21 cellular contexts compared by ENCODE assay signal in the genomic region with DNA sequence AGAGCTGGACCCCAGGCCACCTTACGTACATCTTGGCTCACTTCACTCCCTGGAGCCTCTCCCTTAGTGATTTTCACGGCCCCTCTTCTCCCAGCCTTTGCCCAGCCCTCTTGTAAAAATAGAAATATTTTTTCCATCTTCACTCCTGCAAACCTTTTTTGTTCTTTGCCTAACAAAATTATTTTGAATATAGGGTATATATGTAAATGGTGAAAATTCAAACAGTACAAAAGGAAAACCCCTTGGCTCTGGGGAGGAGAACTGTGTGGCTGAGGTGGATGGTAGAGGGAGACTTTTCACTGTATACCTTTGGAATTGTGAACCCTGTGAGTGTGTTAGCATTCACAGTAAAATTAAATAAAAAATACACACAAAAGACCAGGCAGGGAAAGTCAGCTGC. TPM values are rescaled to one million over a fixed set of nuclear protein-coding genes. Genes with fewer than 3 reads are reported as not detected.
DNase-seq lines count a peak whose midpoint lies in the region; ATAC-seq, FAIRE-seq and TF ChIP-seq lines count a peak whose summit lies in the region.
"Had no signal": no experiment of that assay in that cellular context is flagged by ENCODE, and none has a peak within 500 bp of the region (broad histone marks: within the 10 kb centered on the region; RNA-seq: fewer than 3 reads in every experiment).

No MANE protein-coding gene starts in this region.

- H3K23ac ChIP-seq in H1 (ENCODE audit: insufficient read length) (no peak overlapping the region), mesenchymal stem cell (ENCODE audit: low read length in 2 of 2) (no peak overlapping the region)

- no peak for ATAC-seq in WTC11
- no peak for ATAC-seq in sciatic nerve
- ATAC-seq in HG03378 (IDR thresholded peaks at IDR 0.05; ENCODE audit: unreplicated experiment), result no peak

- H2BK12ac ChIP-seq in H1 (ENCODE audit: low read depth, low read length) (no peak overlapping the region), mesenchymal stem cell (ENCODE audit: low read length in 2 of 2) (no peak overlapping the region)

- intact Hi-C loops in sciatic nerve (cut with DNase I), result no loop called here

- H2AFZ ChIP-seq in H1 (ENCODE audit: low read length) (no peak overlapping the region), neuron (ENCODE audit: low read depth, low read length) (no peak overlapping the region), mesenchymal stem cell (ENCODE audit: low read depth, low read length) (no peak overlapping the region)

- no peaks in the 10 kb centered on the region for H3K9me3 Mint-ChIP-seq in WTC11

- CTCF ChIA-PET in WTC11 (lab: Charles Lee) (interaction anchor here (1.0 to 2.9 kb wide), 7 partner anchors 10 to 123 kb away, joined by 3 to 59 read pairs (median 11); no protein-coding TSS in a partner anchor), H1 (lab: Charles Lee; ENCODE audit: partially characterized antibody) (interaction anchor here (0.9 to 5.3 kb wide), 7 partner anchors 11 to 105 kb away, joined by 3 to 77 read pairs (median 10); no protein-coding TSS in a partner anchor)

- 0 out of 2 replicates have a peak overlapping the region, but pooled peaks have one; percentile 53 for H3K4me3 Mint-ChIP-seq in WTC11

- peaks cover 99% of the 10 kb centered on the region for H3K27me3 Mint-ChIP-seq in WTC11 (ENCODE audit: low read depth)

- TF ChIP-seq RAD21 in H1 (IDR thresholded peaks at IDR 0.05 in 1 of 2, conservative IDR thresholded peaks at IDR 0.05 in 1 of 2; ENCODE audit: low read depth in 2 of 2, low read length in 2 of 2), result no peak

- H3K27ac ChIP-seq in H1 (ENCODE audit: low read depth, low read length) (no peak overlapping the region), mesenchymal stem cell (ENCODE audit: low read length, poor library complexity, severe bottlenecking) (no peak overlapping the region)
- H3K27ac ChIP-seq: C4-2B, Peyer's patch, SJCRH30 had no signal

- H3K36me3 Mint-ChIP-seq in WTC11, result no peaks in the 10 kb centered on the region; the same call in 1 of the 2 replicates

- H3K18ac ChIP-seq in H1 (ENCODE audit: extremely low read depth, low read length) (no peak overlapping the region), mesenchymal stem cell (ENCODE audit: low read depth in 1 of 2, low read length in 2 of 2) (no peak overlapping the region)

- H3K4me3 ChIP-seq in H1 (ENCODE audit: extremely low read depth in 1 of 4, insufficient read depth in 2 of 4, low read depth in 3 of 4, low read length in 4 of 4) (peak overlapping the region in 1 of 4 experiments; percentile 50; a peak in 2 of 8 replicates), neuron (ENCODE audit: low read length) (peak overlapping the region; percentile 86), mesenchymal stem cell (ENCODE audit: insufficient read depth in 1 of 2, low read depth in 1 of 2, low read length in 2 of 2) (no peak overlapping the region)
- H3K4me3 ChIP-seq: HAP-1, Peyer's patch, SJCRH30 had no signal

- H3K27me3 ChIP-seq in H1 (replicated peaks in 1 of 4; ENCODE audit: control insufficient read depth in 3 of 4, extremely low read depth in 1 of 4, insufficient read depth in 3 of 4, low read length in 3 of 4), result peaks cover 97 to 100% (median 99%) of the 10 kb centered on the region in 4 experiments
- H3K27me3 ChIP-seq in neuron (ENCODE audit: insufficient read depth, low read length), result peaks cover 22% of the 10 kb centered on the region
- peaks cover 96 to 99% of the 10 kb centered on the region in 2 experiments for H3K27me3 ChIP-seq in mesenchymal stem cell (ENCODE audit: control insufficient read depth in 1 of 2, insufficient read depth in 1 of 2, low read length in 2 of 2)

- no peak overlapping the region for H4K91ac ChIP-seq in H1 (replicated peaks; ENCODE audit: insufficient read length, low read length)
- H4K91ac ChIP-seq in mesenchymal stem cell (ENCODE audit: low read length), result no peak overlapping the region

- TF ChIP-seq EP300 in H1 (IDR thresholded peaks at IDR 0.05; ENCODE audit: borderline replicate concordance in 1 of 2, low read depth in 2 of 2, low read length in 2 of 2), result no peak

- H4K20me1 ChIP-seq in H1 (replicated peaks in 1 of 2; ENCODE audit: control insufficient read depth in 1 of 2, insufficient read depth in 2 of 2, low read length in 2 of 2), result peaks cover 10 to 36% of the 10 kb centered on the region in 2 experiments

- H3K4ac ChIP-seq in H1 (replicated peaks; ENCODE audit: insufficient read length, low read depth, low read length) (no peak overlapping the region), mesenchymal stem cell (ENCODE audit: low read depth in 1 of 2, low read length in 2 of 2) (no peak overlapping the region)

- TF ChIP-seq CTCF in WTC11 (IDR thresholded peaks at IDR 0.05) (no peak), H1 (IDR thresholded peaks at IDR 0.05; ENCODE audit: control extremely low read depth in 1 of 3, insufficient read depth in 1 of 3, low read depth in 1 of 3, low read length in 3 of 3) (no peak)

- H3K79me2 ChIP-seq in H1 (ENCODE audit: control insufficient read depth in 1 of 2, insufficient read depth in 2 of 2, low read length in 2 of 2), result no peaks in the 10 kb centered on the region

- peak overlapping the region; percentile 24; the same call in 1 of the 2 replicates for H3K9ac ChIP-seq in ES-I3 (ENCODE audit: low read depth, low read length)
- no peak overlapping the region for H3K9ac ChIP-seq in H1 (replicated peaks in 1 of 4; ENCODE audit: extremely low read depth in 1 of 4, low read depth in 3 of 4, low read length in 3 of 4)
- no peak overlapping the region for H3K9ac ChIP-seq in mesenchymal stem cell (ENCODE audit: low read length)

- 9% methylated on average over 2 of the region's 2 CpGs; no CpG with 5 or more reads in 1 of the 2 experiments for WGBS in H1 (ENCODE audit: extremely low coverage in 1 of 2, insufficient coverage in 1 of 2, insufficient read length in 1 of 2, insufficient replicate concordance in 2 of 2, low coverage in 1 of 2, low lambda C conversion rate in 2 of 2, missing lambda C conversion rate in 1 of 2), 2 experiments
- WGBS in mesenchymal stem cell, result 0% methylated on average over 1 of the region's 2 CpGs

- H2BK5ac ChIP-seq in H1 (ENCODE audit: low read depth, low read length) (no peak overlapping the region), mesenchymal stem cell (ENCODE audit: low read depth, low read length, poor library complexity, severe bottlenecking) (no peak overlapping the region)

- POLR2A ChIA-PET in WTC11 (lab: Charles Lee), result interaction anchor here (1.5 kb wide), 1 partner anchor 10 kb away, joined by 6 read pairs; no protein-coding TSS in a partner anchor
- POLR2A ChIA-PET in H1 (lab: Charles Lee; ENCODE audit: partially characterized antibody), result interaction anchor here (1.3 to 5.2 kb wide), 5 partner anchors 9 to 59 kb away, joined by 3 to 26 read pairs (median 8); no protein-coding TSS in a partner anchor

- H4K5ac ChIP-seq in H1 (ENCODE audit: insufficient read length, low read depth, low read length), result no peak overlapping the region

- no peak overlapping the region for H4K8ac ChIP-seq in H1 (ENCODE audit: extremely low read depth, insufficient read depth, low read length)
- H4K8ac ChIP-seq in mesenchymal stem cell (ENCODE audit: low read length), result no peak overlapping the region

- peak overlapping the region; percentile 94; the same call in 1 of the 2 replicates for H2AK5ac ChIP-seq in H1 (ENCODE audit: low read depth, low read length)
- no peak overlapping the region for H2AK5ac ChIP-seq in mesenchymal stem cell (ENCODE audit: low read length, severe bottlenecking)

- H3K23me2 ChIP-seq in H1 (ENCODE audit: low read depth, low read length), result peaks cover 6% of the 10 kb centered on the region; the same call in 1 of the 2 replicates

- no peak overlapping the region for H2BK120ac ChIP-seq in H1 (replicated peaks; ENCODE audit: low read depth, low read length)
- H2BK120ac ChIP-seq in mesenchymal stem cell (ENCODE audit: low read depth, low read length), result no peak overlapping the region

- no peak overlapping the region for H3K56ac ChIP-seq in H1 (replicated peaks; ENCODE audit: insufficient read length, low read depth, low read length)

- H3K36me3 ChIP-seq in ES-I3 (ENCODE audit: insufficient read depth, low read length), result no peaks in the 10 kb centered on the region
- H3K36me3 ChIP-seq in H1 (ENCODE audit: control insufficient read depth in 2 of 4, insufficient read depth in 4 of 4, low read length in 3 of 4), result no peaks in the 10 kb centered on the region; a peak in 1 of 8 replicates
- H3K36me3 ChIP-seq in neuron (ENCODE audit: insufficient read depth, low read length), result peaks cover 35% of the 10 kb centered on the region
- H3K36me3 ChIP-seq in mesenchymal stem cell (ENCODE audit: control insufficient read depth in 1 of 2, insufficient read depth in 2 of 2, low read depth in 1 of 2, low read length in 2 of 2), result no peaks in the 10 kb centered on the region
- H3K36me3 ChIP-seq: HAP-1, Peyer's patch, SJCRH30 had no signal

- no peak for FAIRE-seq in H1 (lab: Jason Lieb, UNC)
- FAIRE-seq: HTR-8/SVneo had no signal

- DNase-seq in WTC11 (ENCODE audit: low spot score), result no peak
- no peak for DNase-seq in H1 (ENCODE audit: low read depth in 1 of 2, low spot score in 2 of 2)
- DNase-seq in sciatic nerve (ENCODE audit: low spot score), result no peak
- DNase-seq in DMS79 treated with DMSO at 0.1 percent for 48 hours (lab: John Stamatoyannopoulos, UW), result no peak
- DNase-seq in mesenchymal stem cell, result no peak
- DNase-seq: 8988T, Karpas-422, NCI-H1105 treated with DMSO at 0.1 percent for 48 hours, NCI-H2081, NCI-H2171, NCI-H345, NCI-H524, NCI-H774, Peyer's patch, SJCRH30 had no signal

- H3K14ac ChIP-seq in H1 (ENCODE audit: insufficient read length), result no peak overlapping the region
- H3K14ac ChIP-seq in mesenchymal stem cell (ENCODE audit: low read length in 2 of 2), result no peak overlapping the region

- TF ChIP-seq POLR2A in H1 (IDR thresholded peaks at IDR 0.05; ENCODE audit: control extremely low read depth in 1 of 2, low read depth in 2 of 2, low read length in 2 of 2), result no peak

- H3K79me1 ChIP-seq in H1 (ENCODE audit: low read depth, low read length) (no peaks in the 10 kb centered on the region), mesenchymal stem cell (replicated peaks; ENCODE audit: low read length, poor library complexity, severe bottlenecking) (no peaks in the 10 kb centered on the region)

- H3K4me1 ChIP-seq in ES-I3 (ENCODE audit: insufficient read depth, low read length) (peaks cover 13% of the 10 kb centered on the region), H1 (replicated peaks in 1 of 4; ENCODE audit: control insufficient read depth in 3 of 4, insufficient read depth in 4 of 4, low read length in 3 of 4) (peaks cover 10 to 32% (median 20%) of the 10 kb centered on the region in 4 experiments), neuron (ENCODE audit: insufficient read depth, low read length) (peaks cover 71% of the 10 kb centered on the region), mesenchymal stem cell (ENCODE audit: control insufficient read depth, insufficient read depth, low read depth, low read length) (peaks cover 16% of the 10 kb centered on the region)
- H3K4me1 ChIP-seq: SJCRH30 had no signal

- H3K4me2 ChIP-seq in H1 (ENCODE audit: insufficient read depth in 1 of 2, low read depth in 2 of 2, low read length in 2 of 2), result peak overlapping the region in 1 of 2 experiments; percentile 80; a peak in 3 of 4 replicates
- no peak overlapping the region for H3K4me2 ChIP-seq in mesenchymal stem cell (ENCODE audit: low read length, poor library complexity, severe bottlenecking)

- H2BK15ac ChIP-seq in H1 (ENCODE audit: low read length) (no peak overlapping the region), mesenchymal stem cell (ENCODE audit: low read depth, poor library complexity, severe bottlenecking) (no peak overlapping the region)

- peaks cover 37% of the 10 kb centered on the region for H3K4me1 Mint-ChIP-seq in WTC11

- no peaks in the 10 kb centered on the region; the same call in 1 of the 2 replicates for H3K9me3 ChIP-seq in ES-I3 (ENCODE audit: control insufficient read depth, insufficient read depth, low read length)
- no peaks in the 10 kb centered on the region; a peak in 1 of 4 replicates for H3K9me3 ChIP-seq in H1 (ENCODE audit: insufficient read depth in 2 of 2, low read depth in 1 of 2, low read length in 1 of 2)
- H3K9me3 ChIP-seq in neuron (ENCODE audit: low read length), result no peaks in the 10 kb centered on the region
- H3K9me3 ChIP-seq in mesenchymal stem cell (ENCODE audit: control insufficient read depth, low read length), result peaks cover 5% of the 10 kb centered on the region
- H3K9me3 ChIP-seq: HAP-1, Peyer's patch, SJCRH30 had no signal

- H3K27ac Mint-ChIP-seq in WTC11, result no peak overlapping the region

- H2BK20ac ChIP-seq in H1 (ENCODE audit: low read length), result no peak overlapping the region

RNA-seq across cellular contexts. Expression of a gene that starts 34.9 kb away (rescaled TPM):
- total RNA-seq in WTC11 (2021) (63.9 to 76.2 TPM (median 68.3 TPM) in 3 replicates), sciatic nerve (64.3 TPM)
- 52.3 and 53.4 TPM in 2 replicates for total RNA-seq in H1 (2021; fragmentation: NEBNext Ultra II Directional; extraction: Animal tissue kit (Norgen Biotek cat#: 25700))
- 14.8 and 27.1 TPM in 2 replicates for polyA plus RNA-seq in H1 (2011; rRNA removed)
- 38.0 TPM for polyA plus RNA-seq in H1 (2011; cell fraction: cytosol; rRNA removed)
- 124 TPM for polyA plus RNA-seq in H1 (2011; cell fraction: nucleus; rRNA removed)
- 40.8 to 48.7 TPM (median 46.6 TPM) in 4 replicates for polyA plus RNA-seq in H1 (2012, experiment 1 of 2)
- polyA plus RNA-seq in H1 (2012, experiment 2 of 2), result 34.4 TPM
- 24.0 TPM for polyA plus RNA-seq in H1 (2013, experiment 1 of 2)
- polyA plus RNA-seq in H1 (2013, experiment 2 of 2), result 21.0 TPM
- polyA minus RNA-seq in H1 (2011; rRNA and poly(A)+ RNA removed), result 23.1 and 50.9 TPM in 2 replicates
- polyA minus RNA-seq in H1 (2011; cell fraction: cytosol; rRNA and poly(A)+ RNA removed), result 41.5 TPM
- 106 TPM for polyA minus RNA-seq in H1 (2011; cell fraction: nucleus; rRNA and poly(A)+ RNA removed)
- polyA plus RNA-seq in mesenchymal stem cell (2013, experiment 1 of 2), result 18.2 TPM
- polyA plus RNA-seq in mesenchymal stem cell (2013, experiment 2 of 2), result 16.6 TPM
